ENCODE assay signal across 10 cellular contexts in genomic region chr13:66660013-66660804, GRCh38.
DNase-seq lines count a peak whose midpoint lies in the region; ATAC-seq and TF ChIP-seq lines count a peak whose summit lies in the region.
"Had no signal": no experiment of that assay in that cellular context is flagged by ENCODE, and none has a peak within 500 bp of the region (broad histone marks: within the 10 kb centered on the region; RNA-seq: fewer than 3 reads in every experiment).

No MANE protein-coding gene starts in this region.

- H3K36me3 ChIP-seq in PC-9 (ENCODE audit: low read depth): no peaks in the 10 kb centered on the region
- H3K36me3 ChIP-seq in mesenchymal stem cell (ENCODE audit: control insufficient read depth in 1 of 2, insufficient read depth in 2 of 2, low read depth in 1 of 2, low read length in 2 of 2): no peaks in the 10 kb centered on the region
- no peaks in the 10 kb centered on the region for H3K36me3 ChIP-seq in stomach

- peaks cover 50% of the 10 kb centered on the region for H3K4me1 Mint-ChIP-seq in HFFc6 (ENCODE audit: low read depth)

- H3K27ac ChIP-seq in PC-9: no peak overlapping the region
- no peak overlapping the region for H3K27ac ChIP-seq in mesenchymal stem cell (ENCODE audit: low read length, poor library complexity, severe bottlenecking)
- H3K27ac ChIP-seq in stomach: no peak overlapping the region
- H3K27ac ChIP-seq: KMS-11 had no signal

- H3F3A ChIP-seq in PC-9 (ENCODE audit: insufficient read depth, low read depth): no peaks in the 10 kb centered on the region

- TF ChIP-seq EP300 in stomach (IDR thresholded peaks at IDR 0.05): no peak

- no peak overlapping the region for H2BK5ac ChIP-seq in mesenchymal stem cell (ENCODE audit: low read depth, low read length, poor library complexity, severe bottlenecking)

- H3K27ac Mint-ChIP-seq in HFFc6: peak overlapping the region; percentile 90
- H3K27ac Mint-ChIP-seq: dendritic cell treated with granulocyte-macrophage colony-stimulating factor and Interleukin-4, amounts not matched to agents 40 ng/mL and 50 ng/mL, for 4 days had no signal

- ATAC-seq in GM18858 (IDR thresholded peaks at IDR 0.05; ENCODE audit: unreplicated experiment): peak; percentile 89

- CTCF ChIA-PET in PC-9 (lab: Charles Lee): no interaction called here

- no peak for TF ChIP-seq CTCF in HFFc6 (IDR thresholded peaks at IDR 0.05)
- no peak for TF ChIP-seq CTCF in PC-9 (conservative IDR thresholded peaks at IDR 0.05)
- no peak for TF ChIP-seq CTCF in stomach (IDR thresholded peaks at IDR 0.05)

- WGBS in mesenchymal stem cell: 62% methylated on average over 2 of the region's 4 CpGs
- WGBS in stomach, 5 donors: 79 to 88% (median 83%) methylated on average over 4 of the region's 4 CpGs

- H3K4me3 ChIP-seq in PC-9: no peak overlapping the region
- H3K4me3 ChIP-seq in mesenchymal stem cell (ENCODE audit: insufficient read depth in 1 of 2, low read depth in 1 of 2, low read length in 2 of 2): peak overlapping the region in 1 of 2 experiments; percentile 49
- no peak overlapping the region for H3K4me3 ChIP-seq in stomach

- H2BK120ac ChIP-seq in mesenchymal stem cell (ENCODE audit: low read depth, low read length): no peak overlapping the region

- peak overlapping the region in 1 of 2 experiments; percentile 31 for H2BK12ac ChIP-seq in mesenchymal stem cell (ENCODE audit: low read length in 2 of 2)

- H3K9me3 Mint-ChIP-seq in HFFc6: no peaks in the 10 kb centered on the region

- H3K27me3 ChIP-seq in PC-9 (ENCODE audit: insufficient read depth, low read depth) (no peaks in the 10 kb centered on the region), mesenchymal stem cell (ENCODE audit: control insufficient read depth in 1 of 2, insufficient read depth in 1 of 2, low read length in 2 of 2) (no peaks in the 10 kb centered on the region), stomach (no peaks in the 10 kb centered on the region)

- peak overlapping the region; percentile 77 for H3K4me3 Mint-ChIP-seq in HFFc6
- H3K4me3 Mint-ChIP-seq: dendritic cell treated with granulocyte-macrophage colony-stimulating factor and Interleukin-4, amounts not matched to agents 40 ng/mL and 50 ng/mL, for 4 days had no signal

- no peaks in the 10 kb centered on the region for H4K20me1 ChIP-seq in PC-9 (ENCODE audit: insufficient read depth)

- BruUV-seq in PC-9 (replicated peaks; lab: Mats Ljungman, UMichigan): no TSS peak

- no peaks in the 10 kb centered on the region for H3K9me3 ChIP-seq in PC-9 (ENCODE audit: insufficient read depth, low read depth)
- no peaks in the 10 kb centered on the region for H3K9me3 ChIP-seq in mesenchymal stem cell (ENCODE audit: control insufficient read depth, low read length)
- H3K9me3 ChIP-seq in stomach: no peaks in the 10 kb centered on the region

- no peak overlapping the region for H3K23ac ChIP-seq in mesenchymal stem cell (ENCODE audit: low read length in 2 of 2)

- intact Hi-C loops in PC-9 (cut with micrococcal nuclease; ENCODE audit: unreplicated experiment): no loop called here
- intact Hi-C loops in stomach (cut with DNase I; ENCODE audit: low total_unique reads): no loop called here

- H3K4me1 ChIP-seq in PC-9 (replicated peaks; ENCODE audit: insufficient read depth): peaks cover 6% of the 10 kb centered on the region; the same call in 1 of the 2 replicates
- peaks cover 2% of the 10 kb centered on the region for H3K4me1 ChIP-seq in mesenchymal stem cell (ENCODE audit: control insufficient read depth, insufficient read depth, low read depth, low read length)
- peaks cover 0 to 19% (median 7%) of the 10 kb centered on the region in 4 donors for H3K4me1 ChIP-seq in stomach

- H4K8ac ChIP-seq in mesenchymal stem cell (ENCODE audit: low read length): no peak overlapping the region

- POLR2A ChIA-PET in PC-9 (lab: Charles Lee; ENCODE audit: unreplicated experiment): interaction anchor here (0.8 kb wide), 1 partner anchor 149 kb away, joined by 13 read pairs; no protein-coding TSS in a partner anchor

- no peak overlapping the region for H3K4ac ChIP-seq in mesenchymal stem cell (ENCODE audit: low read depth in 1 of 2, low read length in 2 of 2)

- no peak overlapping the region for H4K91ac ChIP-seq in mesenchymal stem cell (ENCODE audit: low read length)

- H3K79me2 ChIP-seq in PC-9 (ENCODE audit: low read depth): no peaks in the 10 kb centered on the region

- DNase-seq in HFFc6 (peak; percentile 65), PC-9 (peak; percentile 17 to 37), mesenchymal stem cell (peak; percentile 80), DMS153 (lab: John Stamatoyannopoulos, UW) (no peak), stomach (no peak), NCI-H2081 (lab: John Stamatoyannopoulos, UW) (no peak)
- no peak for DNase-seq in activated CD8-positive, alpha-beta memory T cell treated with anti-CD3 and anti-CD28 coated beads, Interleukin-2, amount 50 U/mL, for 48 hours

- H3K14ac ChIP-seq in mesenchymal stem cell (ENCODE audit: low read length in 2 of 2): peak overlapping the region in 1 of 2 experiments; percentile 22

- H3K9me2 ChIP-seq in PC-9 (ENCODE audit: insufficient read depth): no peaks in the 10 kb centered on the region

- H3K79me1 ChIP-seq in mesenchymal stem cell (replicated peaks; ENCODE audit: low read length, poor library complexity, severe bottlenecking): no peaks in the 10 kb centered on the region

- H3K9ac ChIP-seq in mesenchymal stem cell (ENCODE audit: low read length): peak overlapping the region; percentile 77
- H3K9ac ChIP-seq: KMS-11 had no signal

- TF ChIP-seq POLR2A in stomach (IDR thresholded peaks at IDR 0.05): no peak

- H2BK15ac ChIP-seq in mesenchymal stem cell (ENCODE audit: low read depth, poor library complexity, severe bottlenecking): no peak overlapping the region

- H3K36me3 Mint-ChIP-seq in HFFc6 (ENCODE audit: low read depth): no peaks in the 10 kb centered on the region

- H2AFZ ChIP-seq in PC-9: no peak overlapping the region
- no peak overlapping the region for H2AFZ ChIP-seq in mesenchymal stem cell (ENCODE audit: low read depth, low read length)

- H3K18ac ChIP-seq in mesenchymal stem cell (ENCODE audit: low read depth in 1 of 2, low read length in 2 of 2): no peak overlapping the region

- H3K27me3 Mint-ChIP-seq in HFFc6 (ENCODE audit: insufficient read depth): no peaks in the 10 kb centered on the region; the same call in 1 of the 2 replicates
- H3K27me3 Mint-ChIP-seq: dendritic cell treated with granulocyte-macrophage colony-stimulating factor and Interleukin-4, amounts not matched to agents 40 ng/mL and 50 ng/mL, for 4 days had no signal

- H3K4me2 ChIP-seq in PC-9: peak overlapping the region; percentile 47; the same call in 1 of the 2 replicates
- no peak overlapping the region for H3K4me2 ChIP-seq in mesenchymal stem cell (ENCODE audit: low read length, poor library complexity, severe bottlenecking)
- H3K4me2 ChIP-seq: KMS-11 had no signal

- H2AK5ac ChIP-seq in mesenchymal stem cell (ENCODE audit: low read length, severe bottlenecking): no peak overlapping the region

Comparison
In these comparisons a context has a peak if more than half of its experiments do, and no peak if none do; other contexts are left out.
1. DNase-seq: peak in HFFc6 (single experiment), PC-9 (2 of 2) and mesenchymal stem cell (single experiment); none in activated CD8-positive, alpha-beta memory T cell treated with anti-CD3 and anti-CD28 coated beads, Interleukin-2, amount 50 U/mL, for 48 hours (single experiment), DMS153 (single experiment), stomach (single experiment) and NCI-H2081 (0 of 2).